ENCODE assay signal across 8 cellular contexts in genomic region chr2:97645700-97646629, GRCh38. TPM values are rescaled to one million over a fixed set of nuclear protein-coding genes. Genes with fewer than 3 reads are reported as not detected.
DNase-seq lines count a peak whose midpoint lies in the region; ATAC-seq and TF ChIP-seq lines count a peak whose summit lies in the region.

Gene COX5B (plus strand): TSS chr2:97646062. CDS start chr2:97646087, 25 bp downstream.

- H3K9me3 ChIP-seq in H9 (ENCODE audit: control insufficient read depth, low read depth, low read length) (no peaks in the 10 kb centered on the region), MG63 (no peaks in the 10 kb centered on the region)

- H3K23me2 ChIP-seq in H9 (ENCODE audit: insufficient read length, low read depth, low read length, poor library complexity, severe bottlenecking) = peaks cover 5% of the 10 kb centered on the region

- H2BK15ac ChIP-seq in H9 (ENCODE audit: low read depth, low read length) = no peak within 1 kb of the TSS

- H2BK20ac ChIP-seq in H9 (ENCODE audit: low read depth, low read length, poor library complexity, severe bottlenecking) = no peak within 1 kb of the TSS

- H2AFZ ChIP-seq in H9 (ENCODE audit: low read length) = no peak within 1 kb of the TSS

- H3K4me3 Mint-ChIP-seq in H9 (peak within 1 kb of the TSS; percentile 85 to 95), nephron progenitor cell (peak within 1 kb of the TSS; percentile 95)
- H3K4me3 Mint-ChIP-seq in stimulated activated naive CD8-positive, alpha-beta T cell treated with anti-CD3 and anti-CD28 coated beads, Interleukin-15, amount 100 ng/mL, for 72 hours = peak within 1 kb of the TSS; percentile 92 to 94

- H2BK120ac ChIP-seq in H9 (ENCODE audit: low read depth, low read length, poor library complexity, severe bottlenecking) = no peak within 1 kb of the TSS

- H3K4ac ChIP-seq in H9 (ENCODE audit: low read depth, low read length) = no peak within 1 kb of the TSS

- no peaks in the 10 kb centered on the region for H3K4me1 ChIP-seq in H9 (ENCODE audit: insufficient read depth, low read length)

- no peaks in the 10 kb centered on the region for H3K79me2 ChIP-seq in H9 (ENCODE audit: insufficient read depth, low read length)

- H3K36me3 Mint-ChIP-seq in H9 (ENCODE audit: insufficient read depth in 1 of 3, low read depth in 3 of 3) (peaks cover 19 to 35% (median 32%) of the 10 kb centered on the region in 3 experiments), nephron progenitor cell (ENCODE audit: low read depth) (peaks cover 36% of the 10 kb centered on the region)

- TF ChIP-seq CTCF in H9 (conservative IDR thresholded peaks at IDR 0.05) (no peak), fibroblast of the aortic adventitia (IDR thresholded peaks at IDR 0.05; ENCODE audit: insufficient read depth, low read length) (no peak), nephron progenitor cell (IDR thresholded peaks at IDR 0.05) (no peak)

- H2BK5ac ChIP-seq in H9 (ENCODE audit: insufficient read length, low read length) = no peak within 1 kb of the TSS

- H4K5ac ChIP-seq in H9 (ENCODE audit: insufficient read length, low read depth, low read length) = no peak within 1 kb of the TSS

- H3K14ac ChIP-seq in H9 (ENCODE audit: insufficient read depth, low read length) = peak within 1 kb of the TSS; percentile 78

- no peaks in the 10 kb centered on the region for H4K20me1 ChIP-seq in H9 (ENCODE audit: control insufficient read depth, insufficient read depth, insufficient read length)

- H3K27me3 ChIP-seq in H9 (ENCODE audit: insufficient read depth, low read length) (no peaks in the 10 kb centered on the region), MG63 (no peaks in the 10 kb centered on the region)

- H2BK12ac ChIP-seq in H9 (ENCODE audit: insufficient read length, low read depth, low read length) = no peak within 1 kb of the TSS

- H3K9ac ChIP-seq in H9 (ENCODE audit: extremely low read depth, insufficient read length, low read length) = peak within 1 kb of the TSS; percentile 84

- H3K4me1 Mint-ChIP-seq in H9 (peaks cover 13 to 16% of the 10 kb centered on the region in 2 experiments), nephron progenitor cell (peaks cover 19% of the 10 kb centered on the region)
- peaks cover 22% of the 10 kb centered on the region for H3K4me1 Mint-ChIP-seq in stimulated activated naive CD8-positive, alpha-beta T cell treated with anti-CD3 and anti-CD28 coated beads, Interleukin-15, amount 100 ng/mL, for 72 hours

- no peak within 1 kb of the TSS for H2AK5ac ChIP-seq in H9 (ENCODE audit: insufficient read length, low read length)

- H3K23ac ChIP-seq in H9 (ENCODE audit: insufficient read length, low read depth, low read length) = no peak within 1 kb of the TSS

- peak; percentile 96 for ATAC-seq in stimulated activated naive CD8-positive, alpha-beta T cell treated with anti-CD3 and anti-CD28 coated beads, Interleukin-15, amount 100 ng/mL, for 72 hours

- H3T11ph ChIP-seq in H9 (ENCODE audit: low read length) = no peak within 1 kb of the TSS

- no peak within 1 kb of the TSS for H4K8ac ChIP-seq in H9 (replicated peaks; ENCODE audit: insufficient read length, low read depth, low read length)

- H3K27ac Mint-ChIP-seq in H9 (peak within 1 kb of the TSS; percentile 95 to 98 (median 97)), nephron progenitor cell (peak within 1 kb of the TSS; percentile 99)
- H3K27ac Mint-ChIP-seq in stimulated activated naive CD8-positive, alpha-beta T cell treated with anti-CD3 and anti-CD28 coated beads, Interleukin-15, amount 100 ng/mL, for 72 hours = peak within 1 kb of the TSS; percentile 92 to 96

- peak within 1 kb of the TSS; percentile 71 for H3K4me2 ChIP-seq in H9 (ENCODE audit: insufficient read depth, insufficient read length, low read length)

- no peak within 1 kb of the TSS for H3K27ac ChIP-seq in H9 (ENCODE audit: insufficient read length, low read depth, low read length)

- no peak within 1 kb of the TSS for H3K56ac ChIP-seq in H9 (ENCODE audit: insufficient read length, low read depth, low read length)

- no CpG with 5 or more reads among the region's 63 CpGs for WGBS in H9 (ENCODE audit: extremely low coverage, insufficient read length, low lambda C conversion rate)

- peaks cover 25% of the 10 kb centered on the region for H3K36me3 ChIP-seq in MG63

- peak within 1 kb of the TSS; percentile 73 for H3K18ac ChIP-seq in H9 (ENCODE audit: insufficient read length, low read depth, low read length)

- no peak within 1 kb of the TSS for H4K91ac ChIP-seq in H9 (ENCODE audit: insufficient read length, low read depth, low read length)

- H3K9me3 Mint-ChIP-seq in H9 = no peaks in the 10 kb centered on the region
- no peaks in the 10 kb centered on the region for H3K9me3 Mint-ChIP-seq in nephron progenitor cell
- no peaks in the 10 kb centered on the region for H3K9me3 Mint-ChIP-seq in stimulated activated naive CD8-positive, alpha-beta T cell treated with anti-CD3 and anti-CD28 coated beads, Interleukin-15, amount 100 ng/mL, for 72 hours

- H3K4me3 ChIP-seq in MG63 (peak within 1 kb of the TSS; percentile 97), fibroblast of the aortic adventitia (ENCODE audit: low read depth, low read length) (peak within 1 kb of the TSS; percentile 96)

- H3K27me3 Mint-ChIP-seq in H9 (ENCODE audit: low read depth) (no peaks in the 10 kb centered on the region), nephron progenitor cell (ENCODE audit: low read depth, poor library complexity) (no peaks in the 10 kb centered on the region)
- H3K27me3 Mint-ChIP-seq in stimulated activated naive CD8-positive, alpha-beta T cell treated with anti-CD3 and anti-CD28 coated beads, Interleukin-15, amount 100 ng/mL, for 72 hours = no peaks in the 10 kb centered on the region

- DNase-seq in ELR (ENCODE audit: low read depth) = peak; percentile 98
- DNase-seq in H9 = peak; percentile 98
- DNase-seq in MG63 = peak; percentile 98
- peak; percentile 95 for DNase-seq in SHP77 treated with DMSO at 0.1 percent for 48 hours (lab: John Stamatoyannopoulos, UW)
- DNase-seq in activated effector memory CD4-positive, alpha-beta T cell treated with anti-CD3 and anti-CD28 coated beads, Interleukin-2, amount 50 U/mL, for 16 hours = peak; percentile 100
- peak; percentile 94 for DNase-seq in fibroblast of the aortic adventitia (ENCODE audit: low read depth)
- peak; percentile 100 for DNase-seq in nephron progenitor cell
- peak; percentile 96 to 98 for DNase-seq in stimulated activated naive CD8-positive, alpha-beta T cell treated with anti-CD3 and anti-CD28 coated beads, Interleukin-15, amount 100 ng/mL, for 72 hours

- H3K79me1 ChIP-seq in H9 (ENCODE audit: insufficient read depth, low read depth, low read length, poor library complexity, severe bottlenecking) = peaks cover 2% of the 10 kb centered on the region

RNA-seq across cellular contexts. Expression of gene COX5B, which starts in this region (rescaled TPM):
- total RNA-seq in H9 (2021) = 237 and 246 TPM in 2 replicates
- 151 and 541 TPM in 2 replicates for total RNA-seq in MG63 (2014; rRNA removed; shearing (Covaris generic); ENCODE audit: low replicate concordance)
- total RNA-seq in fibroblast of the aortic adventitia (ENCODE audit: low replicate concordance) = 83.4 and 198 TPM in 2 replicates
